ENCODE assay signal across 8 cellular contexts in genomic region chr6:7042056-7042653, GRCh38.
DNase-seq lines count a peak whose midpoint lies in the region; TF ChIP-seq lines count a peak whose summit lies in the region.

No MANE protein-coding gene starts in this region.

- peak overlapping the region; percentile 29 for H3K4me3 Mint-ChIP-seq in nephron progenitor cell

- H3K4me1 Mint-ChIP-seq in nephron progenitor cell: peaks cover 35% of the 10 kb centered on the region

- DNase-seq in DMS53 treated with DMSO at 0.1 percent for 48 hours (lab: John Stamatoyannopoulos, UW; ENCODE audit: unreplicated experiment) (peak; percentile 33), NOMO-1 treated with DMSO at 0.1 percent for 48 hours (lab: John Stamatoyannopoulos, UW; ENCODE audit: unreplicated experiment) (peak; percentile 62), dermis blood vessel endothelial cell (peak; percentile 55), nephron progenitor cell (no peak), foreskin melanocyte (no peak), NCI-H774 (lab: John Stamatoyannopoulos, UW) (no peak), NCI-H187 (lab: John Stamatoyannopoulos, UW) (no peak)
- DNase-seq in activated CD8-positive, alpha-beta memory T cell treated with anti-CD3 and anti-CD28 coated beads, Interleukin-2, amount 50 U/mL, for 4 hours: no peak

- H3K27ac Mint-ChIP-seq in nephron progenitor cell: peak overlapping the region; percentile 84

- peaks cover 6% of the 10 kb centered on the region for H3K9me3 Mint-ChIP-seq in nephron progenitor cell

- no peaks in the 10 kb centered on the region for H3K36me3 Mint-ChIP-seq in nephron progenitor cell (ENCODE audit: low read depth)

- peaks cover 3% of the 10 kb centered on the region for H3K27me3 Mint-ChIP-seq in nephron progenitor cell (ENCODE audit: low read depth, poor library complexity)

- no peak for TF ChIP-seq CTCF in nephron progenitor cell (IDR thresholded peaks at IDR 0.05)

Comparison
In these comparisons a context has a peak if more than half of its experiments do, and no peak if none do; other contexts are left out.
1. DNase-seq: peak in DMS53 treated with DMSO at 0.1 percent for 48 hours (single experiment), NOMO-1 treated with DMSO at 0.1 percent for 48 hours (single experiment) and dermis blood vessel endothelial cell (single experiment); none in nephron progenitor cell (single experiment), foreskin melanocyte (single experiment), NCI-H774 (single experiment), activated CD8-positive, alpha-beta memory T cell treated with anti-CD3 and anti-CD28 coated beads, Interleukin-2, amount 50 U/mL, for 4 hours (single experiment) and NCI-H187 (0 of 2).